8 cellular contexts compared by ENCODE assay signal in the genomic region with DNA sequence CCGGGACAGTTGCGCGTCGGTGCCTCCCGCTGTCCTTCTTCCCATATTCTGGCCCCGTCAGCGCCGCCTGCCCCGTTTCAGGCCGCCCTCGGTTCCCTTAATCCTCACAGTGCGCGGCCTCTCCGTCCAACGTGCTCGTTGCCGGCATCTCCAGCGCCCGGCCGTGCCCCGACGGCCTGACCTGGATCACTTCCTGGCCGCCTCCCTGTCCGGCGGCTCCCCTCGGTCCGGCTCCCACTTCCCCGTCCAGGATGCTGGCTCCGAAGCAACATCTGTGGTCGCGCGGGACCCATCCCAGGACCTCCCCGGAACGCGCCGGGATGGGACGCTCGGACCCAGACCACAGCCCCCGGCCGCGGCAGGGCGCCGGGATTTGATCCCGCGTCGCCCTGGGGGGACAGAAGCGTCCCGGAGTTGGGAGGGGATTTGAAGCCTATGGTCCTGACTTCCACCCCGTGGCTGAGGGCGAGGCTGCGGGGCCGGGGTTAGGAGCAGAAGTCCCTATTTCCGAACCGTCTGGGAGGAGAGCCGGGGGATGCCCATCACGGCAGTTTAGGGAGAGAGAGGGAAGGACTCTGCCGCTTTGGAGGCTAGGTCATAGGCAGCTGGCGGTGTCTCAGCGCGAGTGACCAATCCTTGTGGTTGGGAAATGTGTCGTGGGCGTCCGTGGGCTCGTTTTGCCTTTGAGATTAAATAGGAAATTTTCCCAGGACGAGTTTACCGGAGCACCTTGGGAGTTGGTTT. TPM values are rescaled to one million over a fixed set of nuclear protein-coding genes. Genes with fewer than 3 reads are reported as not detected.
DNase-seq lines count a peak whose midpoint lies in the region; ATAC-seq, FAIRE-seq and TF ChIP-seq lines count a peak whose summit lies in the region.

No MANE protein-coding gene starts in this region.

- no peaks in the 10 kb centered on the region for H3K9me3 Mint-ChIP-seq in stimulated activated naive CD8-positive, alpha-beta T cell treated with anti-CD3 and anti-CD28 coated beads, Interleukin-15, Interleukin-2, amounts not matched to agents 100 ng/mL and 50 ng/mL, for 24 hours

- no peaks in the 10 kb centered on the region for H3K27me3 ChIP-seq in keratinocyte (ENCODE audit: control insufficient read depth, extremely low read depth, insufficient read depth, low read length)

- peak overlapping the region; percentile 81 to 98 (median 88) for H3K4me3 ChIP-seq in keratinocyte (ENCODE audit: control insufficient read depth in 2 of 3, extremely low read depth in 1 of 3, insufficient read depth in 2 of 3, low read depth in 1 of 3, low read length in 3 of 3)

- DNase-seq in EL, result peak; percentile 57
- peak; percentile 34 for DNase-seq in HuH-7.5 (ENCODE audit: low spot score)
- DNase-seq in astrocyte of the hippocampus (ENCODE audit: low read depth, low spot score), result peak; percentile 57
- no peak for DNase-seq in keratinocyte (ENCODE audit: low read depth, low spot score)
- no peak for DNase-seq in NCI-H446 treated with DMSO at 0.1 percent for 48 hours (lab: John Stamatoyannopoulos, UW)
- no peak for DNase-seq in GOT3 (lab: John Stamatoyannopoulos, UW)

- TF ChIP-seq CTCF in keratinocyte (optimal IDR thresholded peaks at IDR 0.05 in 1 of 3, IDR thresholded peaks at IDR 0.05 in 1 of 3, conservative IDR thresholded peaks at IDR 0.05 in 1 of 3; ENCODE audit: extremely low read depth in 1 of 3, insufficient read depth in 2 of 3, low read length in 3 of 3), result no peak

- peak overlapping the region; percentile 95 for H3K4me2 ChIP-seq in keratinocyte (ENCODE audit: control insufficient read depth, extremely low read depth, insufficient read depth, low read depth, low read length)

- peaks cover 71% of the 10 kb centered on the region for H3K79me2 ChIP-seq in keratinocyte (ENCODE audit: control insufficient read depth, insufficient read depth, low read length)

- peak overlapping the region; percentile 90 for H3K27ac ChIP-seq in keratinocyte (ENCODE audit: control insufficient read depth, insufficient read depth, low read length)

- H3K9me1 ChIP-seq in keratinocyte (ENCODE audit: control insufficient read depth, extremely low read depth, insufficient read depth, low read length), result no peaks in the 10 kb centered on the region

- H3K4me1 Mint-ChIP-seq in stimulated activated naive CD8-positive, alpha-beta T cell treated with anti-CD3 and anti-CD28 coated beads, Interleukin-15, Interleukin-2, amounts not matched to agents 100 ng/mL and 50 ng/mL, for 24 hours (ENCODE audit: low read depth), result peaks cover 45% of the 10 kb centered on the region

- no peaks in the 10 kb centered on the region for H3K36me3 ChIP-seq in keratinocyte (ENCODE audit: control insufficient read depth in 2 of 2, extremely low read depth in 1 of 2, insufficient read depth in 2 of 2, low read length in 2 of 2)

- H3K4me1 ChIP-seq in keratinocyte (ENCODE audit: control insufficient read depth, extremely low read depth, insufficient read depth, low read length), result peaks cover 20% of the 10 kb centered on the region

- no peaks in the 10 kb centered on the region for H3K27me3 Mint-ChIP-seq in stimulated activated naive CD8-positive, alpha-beta T cell treated with anti-CD3 and anti-CD28 coated beads, Interleukin-15, Interleukin-2, amounts not matched to agents 100 ng/mL and 50 ng/mL, for 24 hours

- H4K20me1 ChIP-seq in keratinocyte (ENCODE audit: control insufficient read depth, extremely low read depth, insufficient read depth, low read length), result no peaks in the 10 kb centered on the region

- peak overlapping the region; percentile 88 for H3K9ac ChIP-seq in keratinocyte (ENCODE audit: control insufficient read depth, extremely low read depth, insufficient read depth, low read length)

- no peaks in the 10 kb centered on the region for H3K9me3 ChIP-seq in keratinocyte (ENCODE audit: control insufficient read depth, low read depth, low read length)

- peaks cover 9% of the 10 kb centered on the region for H3K36me3 Mint-ChIP-seq in stimulated activated naive CD8-positive, alpha-beta T cell treated with anti-CD3 and anti-CD28 coated beads, Interleukin-15, Interleukin-2, amounts not matched to agents 100 ng/mL and 50 ng/mL, for 24 hours (ENCODE audit: low read depth)

- dilution Hi-C loops in keratinocyte (cut with MboI; ENCODE audit: extremely low pct_ligation_motif_present, low sequenced_read_pairs), result no loop called here

- peak overlapping the region; percentile 95 for H3K27ac Mint-ChIP-seq in stimulated activated naive CD8-positive, alpha-beta T cell treated with anti-CD3 and anti-CD28 coated beads, Interleukin-15, Interleukin-2, amounts not matched to agents 100 ng/mL and 50 ng/mL, for 24 hours

- H3K4me3 Mint-ChIP-seq in stimulated activated naive CD8-positive, alpha-beta T cell treated with anti-CD3 and anti-CD28 coated beads, Interleukin-15, Interleukin-2, amounts not matched to agents 100 ng/mL and 50 ng/mL, for 24 hours, result peak overlapping the region; percentile 93

- ATAC-seq in GM21390 (IDR thresholded peaks at IDR 0.05; ENCODE audit: unreplicated experiment), result peak; percentile 21

- peak overlapping the region; percentile 61 for H2AFZ ChIP-seq in keratinocyte (ENCODE audit: control insufficient read depth, low read length)

- no peak for FAIRE-seq in keratinocyte (lab: Jason Lieb, UNC)

RNA-seq across cellular contexts. Expression of gene KCTD7, which starts 53.8 kb away (rescaled TPM):
- polyA plus RNA-seq in keratinocyte, result 3.7 to 5.2 TPM (median 4.6 TPM) in 3 replicates
- 1.8 TPM for polyA plus RNA-seq in keratinocyte (2011; ENCODE audit: low read depth)
- polyA plus RNA-seq in keratinocyte (2011; cell fraction: cytosol; rRNA removed), result 3.5 and 3.6 TPM in 2 replicates
- 12.6 and 14.8 TPM in 2 replicates for polyA plus RNA-seq in keratinocyte (2011; cell fraction: nucleus; rRNA removed)
- polyA plus RNA-seq in keratinocyte (2012; ENCODE audit: low replicate concordance), result 2.1 and 2.9 TPM in 2 replicates
- 8.6 to 14.1 TPM (median 8.7 TPM) in 3 replicates for polyA minus RNA-seq in keratinocyte
- 2.5 TPM for polyA minus RNA-seq in keratinocyte (2011; cell fraction: cytosol; rRNA and poly(A)+ RNA removed)
- polyA minus RNA-seq in keratinocyte (2011; cell fraction: nucleus; rRNA and poly(A)+ RNA removed), result 5.6 and 6.6 TPM in 2 replicates

RNA-seq across cellular contexts. Expression of gene RABGEF1, which starts 58.0 kb away (rescaled TPM):
- 49.9 to 68.0 TPM (median 58.2 TPM) in 3 replicates for polyA plus RNA-seq in keratinocyte
- 99.1 TPM for polyA plus RNA-seq in keratinocyte (2011; ENCODE audit: low read depth)
- 34.0 and 50.5 TPM in 2 replicates for polyA plus RNA-seq in keratinocyte (2011; cell fraction: cytosol; rRNA removed)
- 90.2 and 102 TPM in 2 replicates for polyA plus RNA-seq in keratinocyte (2011; cell fraction: nucleus; rRNA removed)
- polyA plus RNA-seq in keratinocyte (2012; ENCODE audit: low replicate concordance), result 31.2 and 57.9 TPM in 2 replicates
- 62.8 to 69.6 TPM (median 63.4 TPM) in 3 replicates for polyA minus RNA-seq in keratinocyte
- polyA minus RNA-seq in keratinocyte (2011; cell fraction: cytosol; rRNA and poly(A)+ RNA removed), result 28.0 TPM
- polyA minus RNA-seq in keratinocyte (2011; cell fraction: nucleus; rRNA and poly(A)+ RNA removed), result 40.2 and 71.9 TPM in 2 replicates

Comparison
In these comparisons a context has a peak if more than half of its experiments do, and no peak if none do; other contexts are left out.
1. DNase-seq: peak in EL (single experiment), HuH-7.5 (single experiment) and astrocyte of the hippocampus (single experiment); none in keratinocyte (single experiment), NCI-H446 treated with DMSO at 0.1 percent for 48 hours (single experiment) and GOT3 (single experiment).